Comparison of ENCODE assay signal across 16 cellular contexts in genomic region chr6:21732731-21733130, GRCh38.
DNase-seq lines count a peak whose midpoint lies in the region; ATAC-seq and TF ChIP-seq lines count a peak whose summit lies in the region.
"Had no signal": no experiment of that assay in that cellular context is flagged by ENCODE, and none has a peak within 500 bp of the region (broad histone marks: within the 10 kb centered on the region; RNA-seq: fewer than 3 reads in every experiment).

No MANE protein-coding gene starts in this region.

- H3K4me1 Mint-ChIP-seq in Calu3 (ENCODE audit: low read depth, unreplicated experiment) (peaks cover 58% of the 10 kb centered on the region), brain (peaks cover 71% of the 10 kb centered on the region), mesothelial cell of epicardium (peaks cover 62% of the 10 kb centered on the region)
- no peaks in the 10 kb centered on the region for H3K4me1 Mint-ChIP-seq in stimulated activated naive CD8-positive, alpha-beta T cell treated with anti-CD3 and anti-CD28 coated beads, Interleukin-15, amount 100 ng/mL, for 72 hours

- CTCF ChIA-PET in Calu3 (lab: Charles Lee): interaction anchor here (0.7 to 1.5 kb wide), 8 partner anchors 9 to 1031 kb away, joined by 3 to 8 read pairs (median 4); no protein-coding TSS in a partner anchor

- TF ChIP-seq CTCF in Calu3 (IDR thresholded peaks at IDR 0.05; ENCODE audit: unreplicated experiment) (no peak), brain (conservative IDR thresholded peaks at IDR 0.05) (no peak), mesothelial cell of epicardium (IDR thresholded peaks at IDR 0.05; ENCODE audit: unreplicated experiment) (no peak)

- H3K36me3 Mint-ChIP-seq in Calu3 (ENCODE audit: insufficient read depth, unreplicated experiment): peaks cover 5% of the 10 kb centered on the region
- H3K36me3 Mint-ChIP-seq in brain: peaks cover 22% of the 10 kb centered on the region
- H3K36me3 Mint-ChIP-seq in mesothelial cell of epicardium: peaks cover 18% of the 10 kb centered on the region
- H3K36me3 Mint-ChIP-seq: activated naive CD8-positive, alpha-beta T cell treated with anti-CD3 and anti-CD28 coated beads, Interleukin-2, amount 10 ng/mL, durations not matched to agents 7 days and 5 days; CD4-positive, CD25-positive, alpha-beta regulatory T cell had no signal

- no peaks in the 10 kb centered on the region for H3K9me3 Mint-ChIP-seq in Calu3 (ENCODE audit: low read depth, unreplicated experiment)
- H3K9me3 Mint-ChIP-seq in brain: peaks cover 0 to 4% (median 3%) of the 10 kb centered on the region in 5 experiments
- H3K9me3 Mint-ChIP-seq in mesothelial cell of epicardium: no peaks in the 10 kb centered on the region
- H3K9me3 Mint-ChIP-seq in stimulated activated naive CD8-positive, alpha-beta T cell treated with anti-CD3 and anti-CD28 coated beads, Interleukin-15, amount 100 ng/mL, for 72 hours: no peaks in the 10 kb centered on the region
- H3K9me3 Mint-ChIP-seq: activated naive CD8-positive, alpha-beta T cell treated with anti-CD3 and anti-CD28 coated beads, Interleukin-2, amount 10 ng/mL, durations not matched to agents 7 days and 5 days; activated T-helper 1 cell treated with anti-CD3 and anti-CD28 coated beads, Interleukin-12 subunit alpha, Interleukin-12 subunit beta, Interleukin-2, Interleukin-4 antibody, amounts not matched to agents 30 ng/mL and 10 ng/mL and 1 ng/mL, durations not matched to agents 14 hours and 24 hours and 36 hours; T-helper 1 cell treated with Interleukin-12 subunit alpha and Interleukin-12 subunit beta and Interleukin-4 antibody, amounts not matched to agents 30 μg/mL and 1 μg/mL, for 36 hours had no signal

- H3K4me3 Mint-ChIP-seq in Calu3 (ENCODE audit: low read depth, unreplicated experiment) (peak overlapping the region; percentile 13), brain (peak overlapping the region; percentile 48 to 78 (median 72)), mesothelial cell of epicardium (no peak overlapping the region)
- H3K4me3 Mint-ChIP-seq in stimulated activated naive CD8-positive, alpha-beta T cell treated with anti-CD3 and anti-CD28 coated beads, Interleukin-15, amount 100 ng/mL, for 72 hours: no peak overlapping the region
- H3K4me3 Mint-ChIP-seq: activated naive CD8-positive, alpha-beta T cell treated with anti-CD3 and anti-CD28 coated beads, Interleukin-2, amount 10 ng/mL, durations not matched to agents 7 days and 5 days; activated T-helper 1 cell treated with anti-CD3 and anti-CD28 coated beads, Interleukin-12 subunit alpha, Interleukin-12 subunit beta, Interleukin-2, Interleukin-4 antibody, amounts not matched to agents 30 ng/mL and 10 ng/mL and 1 ng/mL, durations not matched to agents 14 hours and 24 hours and 36 hours; CD4-positive, CD25-positive, alpha-beta regulatory T cell; T-helper 1 cell treated with Interleukin-12 subunit alpha and Interleukin-12 subunit beta and Interleukin-4 antibody, amounts not matched to agents 30 μg/mL and 1 μg/mL, for 36 hours had no signal

- DNase-seq in Calu3: no peak
- peak; percentile 67 for DNase-seq in NCI-H82 (lab: John Stamatoyannopoulos, UW)
- no peak for DNase-seq in mesothelial cell of epicardium (ENCODE audit: low spot score in 2 of 2, unreplicated experiment in 2 of 2)
- no peak for DNase-seq in stimulated activated naive CD8-positive, alpha-beta T cell treated with anti-CD3 and anti-CD28 coated beads, Interleukin-15, amount 100 ng/mL, for 72 hours
- DNase-seq in HCEC 1CT: no peak
- DNase-seq: activated CD8-positive, alpha-beta memory T cell treated with anti-CD3 and anti-CD28 coated beads for 24 hours; activated naive CD8-positive, alpha-beta T cell treated with anti-CD3 and anti-CD28 coated beads, Interleukin-2, amount 10 ng/mL, durations not matched to agents 7 days and 5 days; CD4-positive, CD25-positive, alpha-beta regulatory T cell; NCI-H1930; NCI-H748 treated with DMSO at 0.1 percent for 48 hours; right lobe of liver had no signal

- BruUV-seq in Calu3 (replicated peaks; lab: Mats Ljungman, UMichigan): no TSS peak

- peak overlapping the region; percentile 22 for H3K27ac Mint-ChIP-seq in Calu3 (ENCODE audit: unreplicated experiment)
- H3K27ac Mint-ChIP-seq in brain: peak overlapping the region; percentile 83 to 93 (median 86)
- H3K27ac Mint-ChIP-seq in mesothelial cell of epicardium: peak overlapping the region; percentile 84
- H3K27ac Mint-ChIP-seq in stimulated activated naive CD8-positive, alpha-beta T cell treated with anti-CD3 and anti-CD28 coated beads, Interleukin-15, amount 100 ng/mL, for 72 hours: no peak overlapping the region
- H3K27ac Mint-ChIP-seq: activated naive CD8-positive, alpha-beta T cell treated with anti-CD3 and anti-CD28 coated beads, Interleukin-2, amount 10 ng/mL, durations not matched to agents 7 days and 5 days; activated T-helper 1 cell treated with anti-CD3 and anti-CD28 coated beads, Interleukin-12 subunit alpha, Interleukin-12 subunit beta, Interleukin-2, Interleukin-4 antibody, amounts not matched to agents 30 ng/mL and 10 ng/mL and 1 ng/mL, durations not matched to agents 14 hours and 24 hours and 36 hours; CD4-positive, CD25-positive, alpha-beta regulatory T cell; T-helper 1 cell treated with Interleukin-12 subunit alpha and Interleukin-12 subunit beta and Interleukin-4 antibody, amounts not matched to agents 30 μg/mL and 1 μg/mL, for 36 hours had no signal

- intact Hi-C loops in Calu3 (cut with micrococcal nuclease; ENCODE audit: unreplicated experiment): loop anchor here (5.0 to 10.0 kb wide), 5 partner anchors 155 to 1152 kb away; no protein-coding TSS in a partner anchor

- H3K27me3 Mint-ChIP-seq in Calu3 (ENCODE audit: unreplicated experiment) (no peaks in the 10 kb centered on the region), brain (no peaks in the 10 kb centered on the region), mesothelial cell of epicardium (ENCODE audit: low read depth) (no peaks in the 10 kb centered on the region)
- peaks cover 18% of the 10 kb centered on the region for H3K27me3 Mint-ChIP-seq in stimulated activated naive CD8-positive, alpha-beta T cell treated with anti-CD3 and anti-CD28 coated beads, Interleukin-15, amount 100 ng/mL, for 72 hours
- H3K27me3 Mint-ChIP-seq: activated naive CD8-positive, alpha-beta T cell treated with anti-CD3 and anti-CD28 coated beads, Interleukin-2, amount 10 ng/mL, durations not matched to agents 7 days and 5 days had no signal

- no peak for ATAC-seq in stimulated activated naive CD8-positive, alpha-beta T cell treated with anti-CD3 and anti-CD28 coated beads, Interleukin-15, amount 100 ng/mL, for 72 hours
- ATAC-seq in GM21367 (IDR thresholded peaks at IDR 0.05; ENCODE audit: unreplicated experiment) (no peak), GM19035 (IDR thresholded peaks at IDR 0.05; ENCODE audit: unreplicated experiment) (no peak)

Comparison
In these comparisons a context has a peak if more than half of its experiments do, and no peak if none do; other contexts are left out.
1. H3K27ac Mint-ChIP-seq: peak in Calu3 (single experiment), brain (5 of 5) and mesothelial cell of epicardium (single experiment); none in stimulated activated naive CD8-positive, alpha-beta T cell treated with anti-CD3 and anti-CD28 coated beads, Interleukin-15, amount 100 ng/mL, for 72 hours (0 of 2).
2. H3K4me3 Mint-ChIP-seq: peak in Calu3 (single experiment) and brain (5 of 5); none in mesothelial cell of epicardium (single experiment) and stimulated activated naive CD8-positive, alpha-beta T cell treated with anti-CD3 and anti-CD28 coated beads, Interleukin-15, amount 100 ng/mL, for 72 hours (0 of 2).